20 cellular contexts compared by ENCODE assay signal in genomic region chr10:132066812-132067211, GRCh38. TPM values are rescaled to one million over a fixed set of nuclear protein-coding genes. Genes with fewer than 3 reads are reported as not detected.
A peak's percentile ranks its signal among the peaks of the same experiment; 100 is the strongest.
DNase-seq lines count a peak whose midpoint lies in the region; ATAC-seq and TF ChIP-seq lines count a peak whose summit lies in the region.
"Had no signal": no experiment of that assay in that cellular context is flagged by ENCODE, and none has a peak within 500 bp of the region (broad histone marks: within the 10 kb centered on the region; RNA-seq: fewer than 3 reads in every experiment).

No MANE protein-coding gene starts in this region.

- H3K27ac ChIP-seq in temporal lobe (ENCODE audit: low read depth, low read length), result peak overlapping the region; percentile 98
- H3K27ac ChIP-seq: 22Rv1, cardiac muscle cell, KMS-11 had no signal

- no peaks in the 10 kb centered on the region for H3K4me1 Mint-ChIP-seq in activated CD8-positive, alpha-beta memory T cell treated with anti-CD3 and anti-CD28 coated beads, Interleukin-2, amount 10 ng/mL, durations not matched to agents 7 days and 5 days
- peaks cover 49% of the 10 kb centered on the region for H3K4me1 Mint-ChIP-seq in brain
- H3K4me1 Mint-ChIP-seq in activated naive CD4-positive, alpha-beta T cell treated with anti-CD3 and anti-CD28 coated beads for 36 hours (ENCODE audit: low read depth), result peaks cover 6% of the 10 kb centered on the region
- no peaks in the 10 kb centered on the region for H3K4me1 Mint-ChIP-seq in activated T-helper 17 cell treated with anti-CD3 and anti-CD28 coated beads, Interleukin-2, amount 50 U/mL, for 72 hours

- CTCF ChIA-PET in activated CD8-positive, alpha-beta memory T cell treated with anti-CD3 and anti-CD28 coated beads, Interleukin-2, amount 10 ng/mL, durations not matched to agents 7 days and 5 days (lab: Charles Lee), result no interaction called here
- CTCF ChIA-PET in activated naive CD4-positive, alpha-beta T cell treated with anti-CD3 and anti-CD28 coated beads for 36 hours (lab: Charles Lee), result no interaction called here

- H3K27ac Mint-ChIP-seq in activated CD8-positive, alpha-beta memory T cell treated with anti-CD3 and anti-CD28 coated beads, Interleukin-2, amount 10 ng/mL, durations not matched to agents 7 days and 5 days, result no peak overlapping the region
- H3K27ac Mint-ChIP-seq in brain, result peak overlapping the region in 2 of 5 experiments; percentile 95 to 97
- no peak overlapping the region for H3K27ac Mint-ChIP-seq in activated naive CD4-positive, alpha-beta T cell treated with anti-CD3 and anti-CD28 coated beads for 36 hours
- no peak overlapping the region for H3K27ac Mint-ChIP-seq in activated T-helper 17 cell treated with anti-CD3 and anti-CD28 coated beads, Interleukin-2, amount 50 U/mL, for 72 hours
- H3K27ac Mint-ChIP-seq: activated naive CD8-positive, alpha-beta T cell treated with anti-CD3 and anti-CD28 coated beads, Interleukin-2, amount 10 ng/mL, durations not matched to agents 7 days and 5 days; effector memory CD8-positive, alpha-beta T cell had no signal

- no peak for TF ChIP-seq CTCF in brain (conservative IDR thresholded peaks at IDR 0.05)

- intact Hi-C loops in activated naive CD4-positive, alpha-beta T cell treated with anti-CD3 and anti-CD28 coated beads for 36 hours (cut with micrococcal nuclease), result no loop called here

- peaks cover 23% of the 10 kb centered on the region for H3K27me3 Mint-ChIP-seq in activated CD8-positive, alpha-beta memory T cell treated with anti-CD3 and anti-CD28 coated beads, Interleukin-2, amount 10 ng/mL, durations not matched to agents 7 days and 5 days
- peaks cover 5% of the 10 kb centered on the region for H3K27me3 Mint-ChIP-seq in brain
- peaks cover 6% of the 10 kb centered on the region for H3K27me3 Mint-ChIP-seq in activated naive CD4-positive, alpha-beta T cell treated with anti-CD3 and anti-CD28 coated beads for 36 hours (ENCODE audit: low read depth)
- H3K27me3 Mint-ChIP-seq in activated T-helper 17 cell treated with anti-CD3 and anti-CD28 coated beads, Interleukin-2, amount 50 U/mL, for 72 hours, result peaks cover 2% of the 10 kb centered on the region

- no peak overlapping the region for H3K4me3 Mint-ChIP-seq in activated CD8-positive, alpha-beta memory T cell treated with anti-CD3 and anti-CD28 coated beads, Interleukin-2, amount 10 ng/mL, durations not matched to agents 7 days and 5 days
- H3K4me3 Mint-ChIP-seq in brain, result peak overlapping the region in 3 of 5 experiments; percentile 78 to 84 (median 83)
- H3K4me3 Mint-ChIP-seq in activated naive CD4-positive, alpha-beta T cell treated with anti-CD3 and anti-CD28 coated beads for 36 hours, result no peak overlapping the region
- H3K4me3 Mint-ChIP-seq in activated T-helper 17 cell treated with anti-CD3 and anti-CD28 coated beads, Interleukin-2, amount 50 U/mL, for 72 hours, result no peak overlapping the region

- DNase-seq in activated CD8-positive, alpha-beta memory T cell treated with anti-CD3 and anti-CD28 coated beads for 24 hours, result peak; percentile 17
- no peak for DNase-seq in activated CD8-positive, alpha-beta memory T cell treated with anti-CD3 and anti-CD28 coated beads, Interleukin-2, amount 10 ng/mL, durations not matched to agents 7 days and 5 days
- DNase-seq in medulla oblongata (ENCODE audit: extremely low spot score), result peak; percentile 15
- no peak for DNase-seq in activated naive CD4-positive, alpha-beta T cell treated with anti-CD3 and anti-CD28 coated beads for 36 hours
- no peak for DNase-seq in stimulated activated CD4-positive, alpha-beta T cell treated with anti-CD3 and anti-CD28 coated beads, Interleukin-2, amount 100 ng/mL, for 48 hours
- DNase-seq: activated naive CD8-positive, alpha-beta T cell treated with anti-CD3 and anti-CD28 coated beads, Interleukin-2, amount 10 ng/mL, durations not matched to agents 7 days and 5 days; activated T-cell treated with anti-CD3 and anti-CD28 coated beads, Interleukin-2, amount 50 U/mL, for 4 hours; effector memory CD8-positive, alpha-beta T cell; mucosa of descending colon; NCI-H1105 treated with DMSO at 0.1 percent for 48 hours; NCI-H2171; occipital lobe; stimulated activated CD4-positive, alpha-beta T cell treated with anti-CD3 and anti-CD28 coated beads, Interleukin-4, amount 100 ng/mL, for 4 hours; thyroid gland had no signal

- no peak for ATAC-seq in activated CD8-positive, alpha-beta memory T cell treated with anti-CD3 and anti-CD28 coated beads, Interleukin-2, amount 10 ng/mL, durations not matched to agents 7 days and 5 days
- no peak for ATAC-seq in activated T-helper 17 cell treated with anti-CD3 and anti-CD28 coated beads, Interleukin-2, amount 50 U/mL, for 72 hours (replicated peaks)
- ATAC-seq: activated T-cell treated with anti-CD3 and anti-CD28 coated beads, Interleukin-2, amount 50 U/mL, for 4 hours; effector memory CD8-positive, alpha-beta T cell had no signal

- no peaks in the 10 kb centered on the region for H3K9me3 Mint-ChIP-seq in activated CD8-positive, alpha-beta memory T cell treated with anti-CD3 and anti-CD28 coated beads, Interleukin-2, amount 10 ng/mL, durations not matched to agents 7 days and 5 days (ENCODE audit: low read depth)
- peaks cover 0 to 3% (median 0%) of the 10 kb centered on the region in 5 experiments for H3K9me3 Mint-ChIP-seq in brain
- H3K9me3 Mint-ChIP-seq in activated naive CD4-positive, alpha-beta T cell treated with anti-CD3 and anti-CD28 coated beads for 36 hours, result no peaks in the 10 kb centered on the region
- no peaks in the 10 kb centered on the region for H3K9me3 Mint-ChIP-seq in activated T-helper 17 cell treated with anti-CD3 and anti-CD28 coated beads, Interleukin-2, amount 50 U/mL, for 72 hours
- H3K9me3 Mint-ChIP-seq: activated naive CD8-positive, alpha-beta T cell treated with anti-CD3 and anti-CD28 coated beads, Interleukin-2, amount 10 ng/mL, durations not matched to agents 7 days and 5 days; activated T-cell treated with anti-CD3 and anti-CD28 coated beads, Interleukin-2, amount 50 U/mL, for 4 hours; effector memory CD8-positive, alpha-beta T cell had no signal

- H3K36me3 Mint-ChIP-seq in activated CD8-positive, alpha-beta memory T cell treated with anti-CD3 and anti-CD28 coated beads, Interleukin-2, amount 10 ng/mL, durations not matched to agents 7 days and 5 days, result no peaks in the 10 kb centered on the region
- no peaks in the 10 kb centered on the region for H3K36me3 Mint-ChIP-seq in brain
- no peaks in the 10 kb centered on the region for H3K36me3 Mint-ChIP-seq in activated naive CD4-positive, alpha-beta T cell treated with anti-CD3 and anti-CD28 coated beads for 36 hours (ENCODE audit: low read depth)
- H3K36me3 Mint-ChIP-seq in activated T-helper 17 cell treated with anti-CD3 and anti-CD28 coated beads, Interleukin-2, amount 50 U/mL, for 72 hours (ENCODE audit: low read depth), result no peaks in the 10 kb centered on the region
- H3K36me3 Mint-ChIP-seq: activated naive CD8-positive, alpha-beta T cell treated with anti-CD3 and anti-CD28 coated beads, Interleukin-2, amount 10 ng/mL, durations not matched to agents 7 days and 5 days had no signal

RNA-seq across cellular contexts. Expression of gene JAKMIP3, which starts 1.1 kb away (rescaled TPM):
- under 1 TPM; 0.19 to 0.38 TPM for total RNA-seq in activated CD8-positive, alpha-beta memory T cell treated with anti-CD3 and anti-CD28 coated beads, Interleukin-2, amount 10 ng/mL, durations not matched to agents 7 days and 5 days
- polyA plus RNA-seq in brain (ENCODE audit: insufficient read depth, low read depth, low replicate concordance), result 1.0 TPM
- total RNA-seq in temporal lobe, result 4.7 TPM
- total RNA-seq in activated naive CD4-positive, alpha-beta T cell treated with anti-CD3 and anti-CD28 coated beads for 36 hours, result under 1 TPM; 0.40 to 0.52 TPM
- total RNA-seq in activated T-helper 17 cell treated with anti-CD3 and anti-CD28 coated beads, Interleukin-2, amount 50 U/mL, for 72 hours, result 1 to 10 TPM in 1 of 2 donors, under 1 TPM in 1; 0.26 to 1.2 TPM

Comparison
In these comparisons a context has a peak if more than half of its experiments do, and no peak if none do; other contexts are left out.
1. DNase-seq: peak in activated CD8-positive, alpha-beta memory T cell treated with anti-CD3 and anti-CD28 coated beads for 24 hours (single experiment) and medulla oblongata (single experiment); none in activated CD8-positive, alpha-beta memory T cell treated with anti-CD3 and anti-CD28 coated beads, Interleukin-2, amount 10 ng/mL, durations not matched to agents 7 days and 5 days (single experiment), activated naive CD4-positive, alpha-beta T cell treated with anti-CD3 and anti-CD28 coated beads for 36 hours (single experiment) and stimulated activated CD4-positive, alpha-beta T cell treated with anti-CD3 and anti-CD28 coated beads, Interleukin-2, amount 100 ng/mL, for 48 hours (0 of 2).
2. H3K4me3 Mint-ChIP-seq: peak in brain (3 of 5); none in activated CD8-positive, alpha-beta memory T cell treated with anti-CD3 and anti-CD28 coated beads, Interleukin-2, amount 10 ng/mL, durations not matched to agents 7 days and 5 days (single experiment), activated naive CD4-positive, alpha-beta T cell treated with anti-CD3 and anti-CD28 coated beads for 36 hours (single experiment) and activated T-helper 17 cell treated with anti-CD3 and anti-CD28 coated beads, Interleukin-2, amount 50 U/mL, for 72 hours (single experiment).